In the genomic region with DNA sequence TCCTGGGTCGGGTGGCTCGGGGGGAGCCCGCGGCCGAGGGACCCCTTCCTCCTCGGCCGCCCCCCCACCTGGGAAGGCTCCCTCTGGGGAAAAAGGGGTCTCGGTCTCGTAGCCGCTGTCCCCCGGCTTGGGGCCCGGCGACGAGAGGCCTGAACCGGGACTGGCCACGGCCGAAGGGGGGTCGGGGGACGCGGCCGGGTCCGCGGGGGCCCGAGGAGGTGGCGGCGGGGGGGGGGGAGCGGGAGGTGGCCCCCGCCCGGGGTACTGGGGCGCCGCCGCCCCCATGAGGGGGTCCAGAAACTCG, we compare ENCODE assay signal across 29 cellular contexts. TPM values are rescaled to one million over a fixed set of nuclear protein-coding genes. Genes with fewer than 3 reads are reported as not detected.
"Had no signal": no experiment of that assay in that cellular context is flagged by ENCODE, and none has a peak within 500 bp of the region (broad histone marks: within the 10 kb centered on the region; RNA-seq: fewer than 3 reads in every experiment).

No MANE protein-coding gene starts in this region.

- H3K9ac ChIP-seq: KMS-11 had no signal

- DNase-seq: activated B cell treated with CpG ODN at 0.5 μM for 24 hours; activated CD4-positive, alpha-beta memory T cell treated with anti-CD3 and anti-CD28 coated beads for 36 hours; activated CD4-positive, alpha-beta T cell treated with anti-CD3 and anti-CD28 coated beads for 1 hour; activated CD4-positive, alpha-beta T cell treated with anti-CD3 and anti-CD28 coated beads, Interleukin-2, amount 10 ng/mL, durations not matched to agents 7 days and 5 days; activated CD8-positive, alpha-beta memory T cell treated with anti-CD3 and anti-CD28 coated beads for 24 hours; activated effector memory CD4-positive, alpha-beta T cell treated with anti-CD3 and anti-CD28 coated beads, Interleukin-2, amount 50 U/mL, for 16 hours; activated naive CD4-positive, alpha-beta T cell treated with anti-CD3 and anti-CD28 coated beads, Interleukin-2, amount 10 ng/mL, durations not matched to agents 7 days and 5 days; activated naive CD8-positive, alpha-beta T cell treated with anti-CD3 and anti-CD28 coated beads for 36 hours; activated T-cell treated with anti-CD3 and anti-CD28 coated beads, Interleukin-2, amount 50 U/mL, for 4 hours; brain microvascular endothelial cell; MV-4-11; NCI-H1092 treated with DMSO at 0.1 percent for 48 hours; NCI-H1417 treated with DMSO at 0.1 percent for 48 hours; NCI-H1694; NCI-H2029; NCI-H2107; NCI-H2171 treated with DMSO at 0.1 percent for 48 hours; NCI-H226; NCI-H774; OCI-M1; RPMI8226; SHP77 treated with DMSO at 0.1 percent for 48 hours; T-cell; T-helper 2 cell; T1000 had no signal

- ATAC-seq: activated T-cell treated with anti-CD3 and anti-CD28 coated beads, Interleukin-2, amount 50 U/mL, for 4 hours; Panc1; T-cell had no signal

- H3K27ac ChIP-seq: brain microvascular endothelial cell, KMS-11 had no signal

- H3K4me2 ChIP-seq: KMS-11 had no signal

- H3K9me3 Mint-ChIP-seq: activated B cell treated with CpG ODN at 0.5 μM for 24 hours; activated CD4-positive, alpha-beta memory T cell treated with anti-CD3 and anti-CD28 coated beads for 36 hours; activated CD4-positive, alpha-beta T cell treated with anti-CD3 and anti-CD28 coated beads, Interleukin-2, amount 10 ng/mL, durations not matched to agents 7 days and 5 days; activated naive CD4-positive, alpha-beta T cell treated with anti-CD3 and anti-CD28 coated beads, Interleukin-2, amount 10 ng/mL, durations not matched to agents 7 days and 5 days; activated naive CD8-positive, alpha-beta T cell treated with anti-CD3 and anti-CD28 coated beads for 36 hours; activated T-cell treated with anti-CD3 and anti-CD28 coated beads, Interleukin-2, amount 50 U/mL, for 4 hours; T-cell had no signal

- H3K36me3 ChIP-seq: brain microvascular endothelial cell had no signal

- H3K27ac Mint-ChIP-seq: activated B cell treated with CpG ODN at 0.5 μM for 24 hours; activated CD4-positive, alpha-beta memory T cell treated with anti-CD3 and anti-CD28 coated beads for 36 hours; activated CD4-positive, alpha-beta T cell treated with anti-CD3 and anti-CD28 coated beads, Interleukin-2, amount 10 ng/mL, durations not matched to agents 7 days and 5 days; activated naive CD4-positive, alpha-beta T cell treated with anti-CD3 and anti-CD28 coated beads, Interleukin-2, amount 10 ng/mL, durations not matched to agents 7 days and 5 days; activated naive CD8-positive, alpha-beta T cell treated with anti-CD3 and anti-CD28 coated beads for 36 hours; T-cell had no signal

- H3K36me3 Mint-ChIP-seq: activated CD4-positive, alpha-beta memory T cell treated with anti-CD3 and anti-CD28 coated beads for 36 hours; activated naive CD8-positive, alpha-beta T cell treated with anti-CD3 and anti-CD28 coated beads for 36 hours; T-cell had no signal

- H3K4me3 Mint-ChIP-seq: activated B cell treated with CpG ODN at 0.5 μM for 24 hours; activated CD4-positive, alpha-beta memory T cell treated with anti-CD3 and anti-CD28 coated beads for 36 hours; activated CD4-positive, alpha-beta T cell treated with anti-CD3 and anti-CD28 coated beads, Interleukin-2, amount 10 ng/mL, durations not matched to agents 7 days and 5 days; activated naive CD4-positive, alpha-beta T cell treated with anti-CD3 and anti-CD28 coated beads, Interleukin-2, amount 10 ng/mL, durations not matched to agents 7 days and 5 days; activated naive CD8-positive, alpha-beta T cell treated with anti-CD3 and anti-CD28 coated beads for 36 hours; activated T-cell treated with anti-CD3 and anti-CD28 coated beads, Interleukin-2, amount 50 U/mL, for 4 hours had no signal

RNA-seq across cellular contexts. Expression of a gene that starts 13.1 kb away (rescaled TPM):
- total RNA-seq: SK-MEL-5 had no signal

RNA-seq across cellular contexts. Expression of a gene that starts 53.4 kb away (rescaled TPM):
- total RNA-seq: activated B cell treated with CpG ODN at 0.5 μM for 24 hours; activated CD4-positive, alpha-beta memory T cell treated with anti-CD3 and anti-CD28 coated beads for 36 hours; activated naive CD8-positive, alpha-beta T cell treated with anti-CD3 and anti-CD28 coated beads for 36 hours; activated T-cell treated with anti-CD3 and anti-CD28 coated beads, Interleukin-2, amount 50 U/mL, for 4 hours; MCF 10A; T-cell had no signal
